9 cellular contexts compared by ENCODE assay signal in the genomic region with DNA sequence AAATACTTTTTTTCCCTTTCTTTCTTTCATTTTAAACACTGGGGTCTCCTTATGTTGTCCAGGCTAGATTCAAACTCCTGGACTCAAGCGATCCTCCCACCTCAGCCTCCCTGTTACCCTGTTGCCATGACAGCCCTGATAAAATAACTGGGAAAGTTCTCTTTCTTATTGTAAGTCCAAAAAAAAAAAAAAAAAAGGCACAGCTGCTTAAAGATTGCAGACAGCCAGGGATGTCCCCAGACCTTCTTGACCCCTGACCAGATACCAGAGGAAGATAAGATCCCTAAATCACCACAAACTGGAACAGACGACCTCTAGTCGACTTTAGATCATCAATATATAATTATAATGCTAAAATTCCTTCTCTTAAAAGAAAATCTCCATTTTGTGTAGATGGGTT. TPM values are rescaled to one million over a fixed set of nuclear protein-coding genes. Genes with fewer than 3 reads are reported as not detected.
A peak's percentile ranks its signal among the peaks of the same experiment; 100 is the strongest.
DNase-seq lines count a peak whose midpoint lies in the region; ATAC-seq and TF ChIP-seq lines count a peak whose summit lies in the region.
"Had no signal": no experiment of that assay in that cellular context is flagged by ENCODE, and none has a peak within 500 bp of the region (broad histone marks: within the 10 kb centered on the region; RNA-seq: fewer than 3 reads in every experiment).

No MANE protein-coding gene starts in this region.

- peaks cover 0 to under 1% of the 10 kb centered on the region in 2 donors for H3K36me3 ChIP-seq in ascending aorta
- peaks cover 0 to 4% of the 10 kb centered on the region in 2 donors for H3K36me3 ChIP-seq in gastrocnemius medialis
- no peaks in the 10 kb centered on the region for H3K36me3 ChIP-seq in aorta (ENCODE audit: control insufficient read depth in 1 of 2, insufficient read depth in 2 of 2, low read length in 1 of 2)

- H3K4me1 Mint-ChIP-seq in Calu3 (ENCODE audit: low read depth, unreplicated experiment) (no peaks in the 10 kb centered on the region), nephron progenitor cell (peaks cover 68% of the 10 kb centered on the region)

- ATAC-seq in gastrocnemius medialis (no peak), aorta (ENCODE audit: low FRiP score) (no peak), GM19351 (IDR thresholded peaks at IDR 0.05; ENCODE audit: unreplicated experiment) (no peak)

- H3K9me3 Mint-ChIP-seq in Calu3 (ENCODE audit: low read depth, unreplicated experiment) (no peaks in the 10 kb centered on the region), nephron progenitor cell (no peaks in the 10 kb centered on the region)

- TF ChIP-seq CTCF in Calu3 (IDR thresholded peaks at IDR 0.05; ENCODE audit: unreplicated experiment) (no peak), LNCaP clone FGC (IDR thresholded peaks at IDR 0.05; ENCODE audit: control insufficient read depth, extremely low read depth, insufficient read depth) (no peak), ascending aorta (IDR thresholded peaks at IDR 0.05) (no peak), nephron progenitor cell (IDR thresholded peaks at IDR 0.05) (no peak), gastrocnemius medialis (IDR thresholded peaks at IDR 0.05 in 4 of 5, conservative IDR thresholded peaks at IDR 0.05 in 1 of 5) (no peak)

- H3K4me3 ChIP-seq in LNCaP clone FGC (ENCODE audit: low read depth, low read length) (peak overlapping the region; percentile 81), ascending aorta (peak overlapping the region; percentile 29 to 63), gastrocnemius medialis (peak overlapping the region in 1 of 4 donors; percentile 76), aorta (ENCODE audit: low read length in 2 of 2) (no peak overlapping the region)

- WGBS in aorta, 2 donors: 52 to 64% methylated on average over 3 of the region's 3 CpGs

- no peak for DNase-seq in Calu3
- DNase-seq in LNCaP clone FGC (ENCODE audit: low read depth): no peak
- DNase-seq in ascending aorta (ENCODE audit: low spot score in 2 of 2): no peak
- no peak for DNase-seq in nephron progenitor cell
- no peak for DNase-seq in gastrocnemius medialis
- DNase-seq in aorta: no peak
- no peak for DNase-seq in NCI-H1417 treated with DMSO at 0.1 percent for 48 hours (lab: John Stamatoyannopoulos, UW)
- DNase-seq: activated gamma-delta T cell had no signal

- intact Hi-C loops in Calu3 (cut with micrococcal nuclease; ENCODE audit: unreplicated experiment) (no loop called here), ascending aorta (cut with DNase I) (loop anchor here (1.0 kb wide), 1 partner anchor 27 kb away; no protein-coding TSS in a partner anchor), gastrocnemius medialis (cut with DNase I; ENCODE audit: low total_unique reads) (loop anchor here (1.0 kb wide), 1 partner anchor 81 kb away; a partner anchor contains a TSS), aorta (cut with DNase I) (no loop called here)

- CTCF ChIA-PET in Calu3 (lab: Charles Lee): no interaction called here

- H3K4me3 Mint-ChIP-seq in Calu3 (ENCODE audit: low read depth, unreplicated experiment) (peak overlapping the region; percentile 78), nephron progenitor cell (peak overlapping the region; percentile 89)

- H3K27ac Mint-ChIP-seq in Calu3 (ENCODE audit: unreplicated experiment) (no peak overlapping the region), nephron progenitor cell (peak overlapping the region; percentile 99)

- H3K27me3 ChIP-seq in ascending aorta (no peaks in the 10 kb centered on the region), gastrocnemius medialis (peaks cover 6 to 7% (median 7%) of the 10 kb centered on the region in 3 donors), aorta (ENCODE audit: control insufficient read depth in 1 of 2, insufficient read depth in 2 of 2, low read length in 1 of 2) (no peaks in the 10 kb centered on the region)

- H3K4me1 ChIP-seq in ascending aorta (peaks cover 5 to 6% of the 10 kb centered on the region in 2 donors), gastrocnemius medialis (peaks cover 11% of the 10 kb centered on the region in 2 donors), aorta (ENCODE audit: control insufficient read depth in 1 of 2, insufficient read depth in 2 of 2, low read length in 2 of 2) (no peaks in the 10 kb centered on the region)

- H3K27ac ChIP-seq in ascending aorta (peak overlapping the region in 1 of 2 donors; percentile 78), gastrocnemius medialis (peak overlapping the region in 2 of 4 donors; percentile 71 to 83), aorta (ENCODE audit: low read depth in 1 of 2, low read length in 2 of 2) (no peak overlapping the region)

- TF ChIP-seq POLR2A in gastrocnemius medialis (IDR thresholded peaks at IDR 0.05): no peak

- in situ Hi-C loops in gastrocnemius medialis (cut with MboI; ENCODE audit: low sequenced_read_pairs in 4 of 4): no loop called here

- no peaks in the 10 kb centered on the region for H3K9me3 ChIP-seq in ascending aorta
- no peaks in the 10 kb centered on the region for H3K9me3 ChIP-seq in gastrocnemius medialis
- no peaks in the 10 kb centered on the region for H3K9me3 ChIP-seq in aorta (ENCODE audit: control insufficient read depth, low read length)

- BruUV-seq in Calu3 (replicated peaks; lab: Mats Ljungman, UMichigan): no TSS peak

- peaks cover 21% of the 10 kb centered on the region for H3K36me3 Mint-ChIP-seq in Calu3 (ENCODE audit: insufficient read depth, unreplicated experiment)
- H3K36me3 Mint-ChIP-seq in nephron progenitor cell (ENCODE audit: low read depth): peaks cover 18% of the 10 kb centered on the region

- H3K27me3 Mint-ChIP-seq in Calu3 (ENCODE audit: unreplicated experiment) (no peaks in the 10 kb centered on the region), nephron progenitor cell (ENCODE audit: low read depth, poor library complexity) (peaks cover 4% of the 10 kb centered on the region)

RNA-seq across cellular contexts. Expression of a gene that starts 1.1 kb away (rescaled TPM):
- total RNA-seq in Calu3 (2022) (35.6 and 41.1 TPM in 2 replicates), ascending aorta (49.6 TPM), gastrocnemius medialis (10 to 100 TPM; 35.8 to 62.7 (median 52.3) TPM), aorta (10 to 100 TPM; 28.5 to 48.0 TPM)
- polyA plus RNA-seq in aorta: 10 to 100 TPM; 50.7 to 68.6 TPM

RNA-seq across cellular contexts. Expression of a gene that starts 13.3 kb away (rescaled TPM):
- total RNA-seq in Calu3 (2022) (0.94 and 10.4 TPM in 2 replicates), ascending aorta (151 TPM), gastrocnemius medialis (10 to 100 TPM; 19.0 to 28.2 (median 23.1) TPM), aorta (100 to 1,000 TPM in 1 of 2 donors, 10 to 100 TPM in 1; 72.0 to 116 TPM)
- polyA plus RNA-seq in aorta: 100 to 1,000 TPM; 114 to 171 TPM

RNA-seq across cellular contexts. Expression of a gene that starts 24.7 kb away (rescaled TPM):
- total RNA-seq in Calu3 (2022) (not detected in 2 replicates), ascending aorta (not detected), gastrocnemius medialis (not detected), aorta (1 to 10 TPM in 1 of 2 donors, under 1 TPM in 1; 0.71 to 1.7 TPM)
- not detected for polyA plus RNA-seq in aorta

RNA-seq across cellular contexts. Expression of a gene that starts 29.8 kb away (rescaled TPM):
- total RNA-seq in Calu3 (2022): 0.32 and 0.59 TPM in 2 replicates
- total RNA-seq in ascending aorta: not detected
- not detected for total RNA-seq in gastrocnemius medialis
- under 1 TPM in 1 of 2 donors, not detected in 1; 0.30 TPM for total RNA-seq in aorta
- under 1 TPM in 1 of 2 donors, not detected in 1; 0.38 TPM for polyA plus RNA-seq in aorta

RNA-seq across cellular contexts. Expression of a gene that starts 41.6 kb away (rescaled TPM):
- total RNA-seq in Calu3 (2022) (not detected in 2 replicates), ascending aorta (378 TPM), gastrocnemius medialis (10 to 100 TPM; 11.5 to 45.1 (median 18.8) TPM), aorta (100 to 1,000 TPM; 368 to 411 TPM)
- 10 to 100 TPM in 1 of 2 donors, 1 to 10 TPM in 1; 4.0 to 21.8 TPM for polyA plus RNA-seq in aorta

Comparison
In these comparisons a context has a peak if more than half of its experiments do, and no peak if none do; other contexts are left out.
1. H3K4me3 ChIP-seq: peak in LNCaP clone FGC (single experiment) and ascending aorta (2 of 2); none in aorta (0 of 2).
2. intact Hi-C loops: an anchor here in ascending aorta (1.0 kb wide) and gastrocnemius medialis (1.0 kb wide); none called in Calu3 and aorta.